31 cellular contexts compared by ENCODE assay signal in the genomic region with DNA sequence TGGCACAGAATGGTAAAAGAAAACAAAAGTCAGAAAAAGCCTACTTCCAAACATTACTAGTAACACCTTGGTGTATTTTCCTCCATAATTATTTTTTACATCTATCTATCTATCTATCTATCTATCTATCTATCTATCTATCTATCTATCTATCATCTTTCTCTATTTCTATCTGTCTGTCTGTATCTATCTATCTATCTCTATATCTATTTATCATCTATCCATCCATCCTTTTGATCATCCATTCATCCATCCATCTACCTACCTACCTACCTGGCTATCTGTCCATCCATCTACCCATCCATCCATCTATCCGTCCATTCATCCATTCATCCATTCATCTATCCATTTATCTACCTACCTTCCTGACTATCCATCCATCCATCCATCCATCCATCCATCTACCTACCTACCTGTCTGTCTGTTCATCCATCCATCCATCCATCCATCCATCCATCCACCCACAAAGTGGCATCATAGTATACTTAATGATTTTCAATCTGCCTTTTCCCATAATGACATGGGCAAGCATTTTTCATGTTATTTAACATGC.
"Had no signal": no experiment of that assay in that cellular context is flagged by ENCODE, and none has a peak within 500 bp of the region (broad histone marks: within the 10 kb centered on the region; RNA-seq: fewer than 3 reads in every experiment).

No MANE protein-coding gene starts in this region.

- H3K9me3 ChIP-seq: ascending aorta, breast epithelium, colonic mucosa, esophagus squamous epithelium, gastroesophageal sphincter, heart right ventricle had no signal

- ATAC-seq: activated CD4-positive, CD25-positive, alpha-beta regulatory T cell treated with anti-CD3 and anti-CD28 coated beads, Interleukin-2, amount 50 U/mL, for 24 hours; activated naive CD4-positive, alpha-beta T cell treated with anti-CD3 and anti-CD28 coated beads, Interleukin-2, amount 50 U/mL, for 72 hours; activated T-cell treated with anti-CD3 and anti-CD28 coated beads, Interleukin-2, amount 50 U/mL, for 72 hours; gastroesophageal sphincter; heart right ventricle had no signal

- H3K4me3 Mint-ChIP-seq: activated B cell treated with CpG ODN at 0.5 μM for 24 hours; activated naive CD4-positive, alpha-beta T cell treated with anti-CD3 and anti-CD28 coated beads, Interleukin-2, amount 10 ng/mL, durations not matched to agents 7 days and 5 days; activated naive CD8-positive, alpha-beta T cell treated with anti-CD3 and anti-CD28 coated beads, Interleukin-2, amount 10 ng/mL, durations not matched to agents 7 days and 5 days; activated T-cell treated with anti-CD3 and anti-CD28 coated beads, Interleukin-2, amount 50 U/mL, for 24 hours; activated T-cell treated with anti-CD3 and anti-CD28 coated beads, Interleukin-2, amount 50 U/mL, for 72 hours; brain had no signal

- H3K9me3 Mint-ChIP-seq: activated B cell treated with CpG ODN at 0.5 μM for 24 hours; activated naive CD4-positive, alpha-beta T cell treated with anti-CD3 and anti-CD28 coated beads, Interleukin-2, amount 10 ng/mL, durations not matched to agents 7 days and 5 days; activated naive CD4-positive, alpha-beta T cell treated with anti-CD3 and anti-CD28 coated beads, Interleukin-2, amount 50 U/mL, for 72 hours; activated naive CD8-positive, alpha-beta T cell treated with anti-CD3 and anti-CD28 coated beads, Interleukin-2, amount 10 ng/mL, durations not matched to agents 7 days and 5 days; activated T-cell treated with anti-CD3 and anti-CD28 coated beads, Interleukin-2, amount 50 U/mL, for 24 hours; activated T-cell treated with anti-CD3 and anti-CD28 coated beads, Interleukin-2, amount 50 U/mL, for 72 hours had no signal

- H3K27ac ChIP-seq: ascending aorta, breast epithelium, cardiac muscle cell, colonic mucosa, epithelial cell of prostate, esophagus squamous epithelium, gastroesophageal sphincter, heart right ventricle, WERI-Rb-1 had no signal

- FAIRE-seq: endometrium, endothelial cell of umbilical vein had no signal

- H3K4me1 Mint-ChIP-seq: activated naive CD8-positive, alpha-beta T cell treated with anti-CD3 and anti-CD28 coated beads, Interleukin-2, amount 10 ng/mL, durations not matched to agents 7 days and 5 days; brain had no signal

- H3K36me3 Mint-ChIP-seq: activated naive CD4-positive, alpha-beta T cell treated with anti-CD3 and anti-CD28 coated beads, Interleukin-2, amount 10 ng/mL, durations not matched to agents 7 days and 5 days; activated naive CD4-positive, alpha-beta T cell treated with anti-CD3 and anti-CD28 coated beads, Interleukin-2, amount 50 U/mL, for 72 hours; activated naive CD8-positive, alpha-beta T cell treated with anti-CD3 and anti-CD28 coated beads, Interleukin-2, amount 10 ng/mL, durations not matched to agents 7 days and 5 days; brain had no signal

- H3K36me3 ChIP-seq: ascending aorta, breast epithelium, cardiac muscle cell, colonic mucosa, esophagus squamous epithelium, gastroesophageal sphincter, heart right ventricle, WERI-Rb-1 had no signal

- H3K27me3 Mint-ChIP-seq: activated B cell treated with CpG ODN at 0.5 μM for 24 hours; activated T-cell treated with anti-CD3 and anti-CD28 coated beads, Interleukin-2, amount 50 U/mL, for 24 hours had no signal

- H3K27ac Mint-ChIP-seq: activated naive CD4-positive, alpha-beta T cell treated with anti-CD3 and anti-CD28 coated beads, Interleukin-2, amount 10 ng/mL, durations not matched to agents 7 days and 5 days; activated naive CD8-positive, alpha-beta T cell treated with anti-CD3 and anti-CD28 coated beads, Interleukin-2, amount 10 ng/mL, durations not matched to agents 7 days and 5 days; activated T-cell treated with anti-CD3 and anti-CD28 coated beads, Interleukin-2, amount 50 U/mL, for 24 hours; activated T-cell treated with anti-CD3 and anti-CD28 coated beads, Interleukin-2, amount 50 U/mL, for 72 hours; brain had no signal

- H3K27me3 ChIP-seq: ascending aorta, breast epithelium, cardiac muscle cell, colonic mucosa, esophagus squamous epithelium had no signal

- DNase-seq: activated B cell treated with CpG ODN at 0.5 μM for 24 hours; activated CD4-positive, alpha-beta T cell treated with anti-CD3 and anti-CD28 coated beads for 48 hours; activated CD4-positive, alpha-beta T cell treated with anti-CD3 and anti-CD28 coated beads, Interleukin-2, amount 50 U/mL, for 1 hour; activated CD4-positive, alpha-beta T cell treated with anti-CD3 and anti-CD28 coated beads, Interleukin-2, amount 50 U/mL, for 48 hours; activated CD8-positive, alpha-beta memory T cell treated with anti-CD3 and anti-CD28 coated beads, Interleukin-2, amount 50 U/mL, for 48 hours; activated gamma-delta T cell; activated naive CD4-positive, alpha-beta T cell; activated naive CD4-positive, alpha-beta T cell treated with anti-CD3 and anti-CD28 coated beads, Interleukin-2, amount 10 ng/mL, durations not matched to agents 7 days and 5 days; activated naive CD8-positive, alpha-beta T cell treated with anti-CD3 and anti-CD28 coated beads, Interleukin-2, amount 10 ng/mL, durations not matched to agents 7 days and 5 days; activated T-cell treated with anti-CD3 and anti-CD28 coated beads for 4 hours; activated T-cell treated with anti-CD3 and anti-CD28 coated beads, Interleukin-2, amount 50 U/mL, for 24 hours; activated T-cell treated with anti-CD3 and anti-CD28 coated beads, Interleukin-2, amount 50 U/mL, for 72 hours; central memory CD4-positive, alpha-beta T cell; cerebellar nuclear complex; colonic mucosa; effector CD8-positive, alpha-beta T cell; esophagus squamous epithelium; foreskin melanocyte; heart right ventricle; T1000; WERI-Rb-1 had no signal

- H3K4me1 ChIP-seq: ascending aorta, breast epithelium, colonic mucosa, esophagus squamous epithelium, gastroesophageal sphincter had no signal

- H3K4me3 ChIP-seq: ascending aorta, breast epithelium, cardiac muscle cell, colonic mucosa, esophagus squamous epithelium, gastroesophageal sphincter, heart right ventricle had no signal
